ENCODE assay signal across 24 cellular contexts in the genomic region with DNA sequence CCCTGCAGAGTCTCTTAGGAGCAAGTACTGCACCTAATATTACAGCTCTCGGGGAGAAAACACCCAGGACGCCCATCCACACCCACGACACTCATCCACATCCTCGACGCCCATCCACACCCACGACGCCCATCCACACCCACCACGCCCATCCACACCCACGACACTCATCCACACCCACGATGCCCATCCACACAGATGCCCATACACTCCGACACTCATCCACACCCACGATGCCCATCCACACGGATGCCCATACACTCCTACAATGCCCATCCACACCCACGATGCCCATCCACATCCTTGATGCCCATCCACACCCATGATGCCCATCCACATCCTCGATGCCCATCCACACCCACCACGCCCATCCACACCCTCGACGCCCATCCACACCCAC.
DNase-seq lines count a peak whose midpoint lies in the region; ATAC-seq, FAIRE-seq and TF ChIP-seq lines count a peak whose summit lies in the region.
"Had no signal": no experiment of that assay in that cellular context is flagged by ENCODE, and none has a peak within 500 bp of the region (broad histone marks: within the 10 kb centered on the region; RNA-seq: fewer than 3 reads in every experiment).

No MANE protein-coding gene starts in this region.

- H2BK12ac ChIP-seq in mesenchymal stem cell (ENCODE audit: low read length in 2 of 2): no peak overlapping the region

- H4K91ac ChIP-seq in mesenchymal stem cell (ENCODE audit: low read length): peak overlapping the region; percentile 61

- no peak overlapping the region for H4K8ac ChIP-seq in mesenchymal stem cell (ENCODE audit: low read length)

- H3K4me2 ChIP-seq in HepG2 (ENCODE audit: low read depth, low read length): no peak overlapping the region
- H3K4me2 ChIP-seq in mesenchymal stem cell (ENCODE audit: low read length, poor library complexity, severe bottlenecking): no peak overlapping the region
- H3K4me2 ChIP-seq: BLaER1 had no signal

- H3K9me3 ChIP-seq in HepG2 (ENCODE audit: low read length) (no peaks in the 10 kb centered on the region), right lobe of liver (no peaks in the 10 kb centered on the region), mesenchymal stem cell (ENCODE audit: control insufficient read depth, low read length) (peaks cover 18% of the 10 kb centered on the region), spleen (peaks cover 0 to 27% (median 6%) of the 10 kb centered on the region in 8 donors)
- H3K9me3 ChIP-seq: SJCRH30 had no signal

- FAIRE-seq in HepG2 (lab: Jason Lieb, UNC): no peak
- FAIRE-seq: A204.1, D721Med, GM18507, H54, K562 had no signal

- H3K36me3 ChIP-seq in HepG2 (replicated peaks in 1 of 2; ENCODE audit: control insufficient read depth in 1 of 2, insufficient read depth in 2 of 2, low read length in 2 of 2) (no peaks in the 10 kb centered on the region; a peak in 1 of 5 replicates), right lobe of liver (no peaks in the 10 kb centered on the region), mesenchymal stem cell (ENCODE audit: control insufficient read depth in 1 of 2, insufficient read depth in 2 of 2, low read depth in 1 of 2, low read length in 2 of 2) (no peaks in the 10 kb centered on the region), spleen (no peaks in the 10 kb centered on the region)
- H3K36me3 ChIP-seq: BLaER1, SJCRH30 had no signal

- TF ChIP-seq CTCF in HepG2 (CRISPR knock-in tag; IDR thresholded peaks at IDR 0.05) (no peak), right lobe of liver (IDR thresholded peaks at IDR 0.05) (no peak), spleen (IDR thresholded peaks at IDR 0.05 in 8 of 11, conservative IDR thresholded peaks at IDR 0.05 in 3 of 11) (no peak)

- TF ChIP-seq EP300 in HepG2 (IDR thresholded peaks at IDR 0.05; ENCODE audit: low read depth in 2 of 2, low read length in 2 of 2): no peak
- no peak for TF ChIP-seq EP300 in HepG2 (CRISPR knock-in tag; IDR thresholded peaks at IDR 0.05; ENCODE audit: borderline replicate concordance)

- TF ChIP-seq POLR2A in HepG2 (IDR thresholded peaks at IDR 0.05; ENCODE audit: insufficient read depth in 1 of 2, low read depth in 2 of 2, low read length in 2 of 2): no peak
- TF ChIP-seq POLR2A in right lobe of liver (IDR thresholded peaks at IDR 0.05): no peak
- TF ChIP-seq POLR2A in spleen (IDR thresholded peaks at IDR 0.05): no peak

- DNase-seq in HepG2 (ENCODE audit: low spot score): no peak
- DNase-seq in right lobe of liver: no peak
- no peak for DNase-seq in mesenchymal stem cell
- DNase-seq in spleen: peak; percentile 36
- DNase-seq in activated CD4-positive, alpha-beta T cell treated with anti-CD3 and anti-CD28 coated beads, Interleukin-2, amount 50 U/mL, for 1 hour: no peak
- DNase-seq in superior temporal gyrus (ENCODE audit: extremely low spot score): no peak
- no peak for DNase-seq in NCI-H2081 (lab: John Stamatoyannopoulos, UW)
- DNase-seq: CD4-positive, alpha-beta T cell; DMS53; Kasumi-1; NCI-H1092 treated with DMSO at 0.1 percent for 48 hours; NCI-H1436; NCI-H187 treated with DMSO at 0.1 percent for 48 hours; NCI-H446; NCI-H524 treated with DMSO at 0.1 percent for 48 hours; NCI-H774; PC-3; SJCRH30 had no signal

- CTCF ChIA-PET in HepG2 (lab: Yijun Ruan, JAX; ENCODE audit: low intra/inter-chr PET ratio, low total read pairs): no interaction called here

- H3K27me3 ChIP-seq in HepG2 (ENCODE audit: control insufficient read depth in 1 of 2, insufficient read depth in 2 of 2, low read length in 2 of 2) (no peaks in the 10 kb centered on the region), right lobe of liver (no peaks in the 10 kb centered on the region), mesenchymal stem cell (ENCODE audit: control insufficient read depth in 1 of 2, insufficient read depth in 1 of 2, low read length in 2 of 2) (no peaks in the 10 kb centered on the region), spleen (replicated peaks in 1 of 7) (no peaks in the 10 kb centered on the region)
- H3K27me3 ChIP-seq: BLaER1 had no signal

- POLR2A ChIA-PET in HepG2 (lab: Yijun Ruan, JAX): no interaction called here

- no peak for ATAC-seq in HepG2
- no peak for ATAC-seq in right lobe of liver
- ATAC-seq: K562, PC-3 had no signal

- intact Hi-C loops in HepG2 (cut with micrococcal nuclease; ENCODE audit: unreplicated experiment) (no loop called here), right lobe of liver (cut with DNase I) (no loop called here), spleen (cut with DNase I; ENCODE audit: low total_unique reads) (no loop called here)

- no peak overlapping the region for H2BK5ac ChIP-seq in mesenchymal stem cell (ENCODE audit: low read depth, low read length, poor library complexity, severe bottlenecking)

- H3K4me1 ChIP-seq in HepG2 (ENCODE audit: insufficient read depth, low read length) (peaks cover 12% of the 10 kb centered on the region), right lobe of liver (no peaks in the 10 kb centered on the region), mesenchymal stem cell (ENCODE audit: control insufficient read depth, insufficient read depth, low read depth, low read length) (peaks cover 2% of the 10 kb centered on the region), spleen (no peaks in the 10 kb centered on the region)
- H3K4me1 ChIP-seq: BLaER1, SJCRH30 had no signal

- no peak overlapping the region for H3K4ac ChIP-seq in mesenchymal stem cell (ENCODE audit: low read depth in 1 of 2, low read length in 2 of 2)

- H3K23ac ChIP-seq in mesenchymal stem cell (ENCODE audit: low read length in 2 of 2): no peak overlapping the region

- H3K79me1 ChIP-seq in mesenchymal stem cell (replicated peaks; ENCODE audit: low read length, poor library complexity, severe bottlenecking): no peaks in the 10 kb centered on the region

- H4K20me1 ChIP-seq in HepG2 (ENCODE audit: insufficient read depth, low read length): 0 out of 2 replicates have a peak, but pooled peaks cover 3% of the 10 kb centered on the region
- H4K20me1 ChIP-seq: BLaER1 had no signal

- H3K9ac ChIP-seq in HepG2 (ENCODE audit: insufficient read depth, low read depth, low read length) (no peak overlapping the region), mesenchymal stem cell (ENCODE audit: low read length) (no peak overlapping the region)
- H3K9ac ChIP-seq: BLaER1 had no signal

- H3K79me2 ChIP-seq in HepG2 (ENCODE audit: insufficient read depth, low read length): no peaks in the 10 kb centered on the region

- TF ChIP-seq RAD21 in HepG2 (CRISPR knock-in tag; IDR thresholded peaks at IDR 0.05): no peak

- no TSS peak for BruUV-seq in HepG2 (replicated peaks; lab: Mats Ljungman, UMichigan)

- WGBS in HepG2 (ENCODE audit: low lambda C conversion rate): 88% methylated on average over 18 of the region's 18 CpGs
- WGBS in right lobe of liver (ENCODE audit: insufficient coverage, low coverage, low lambda C conversion rate, missing lambda C conversion rate): 91% methylated on average over 17 of the region's 18 CpGs
- WGBS in mesenchymal stem cell: 89% methylated on average over 18 of the region's 18 CpGs
- 91 to 99% (median 96%) methylated on average over 18 of the region's 18 CpGs for WGBS in spleen, 5 donors

- no peak overlapping the region for H3K14ac ChIP-seq in mesenchymal stem cell (ENCODE audit: low read length in 2 of 2)

- H2BK15ac ChIP-seq in mesenchymal stem cell (ENCODE audit: low read depth, poor library complexity, severe bottlenecking): no peak overlapping the region

- in situ Hi-C loops in HepG2 (cut with HindIII; ENCODE audit: extremely low pct_ligation_motif_present, low pct_unique_long_range_greater_than_20kb): no loop called here

- H3K27ac ChIP-seq in HepG2 (ENCODE audit: extremely low read length, insufficient read depth, low read length): no peak overlapping the region
- no peak overlapping the region for H3K27ac ChIP-seq in right lobe of liver
- no peak overlapping the region for H3K27ac ChIP-seq in mesenchymal stem cell (ENCODE audit: low read length, poor library complexity, severe bottlenecking)
- no peak overlapping the region for H3K27ac ChIP-seq in spleen
- H3K27ac ChIP-seq: BLaER1, SJCRH30 had no signal

- H2AFZ ChIP-seq in HepG2 (ENCODE audit: low read length): no peak overlapping the region
- no peak overlapping the region for H2AFZ ChIP-seq in mesenchymal stem cell (ENCODE audit: low read depth, low read length)

- no peak overlapping the region for H3K4me3 ChIP-seq in HepG2 (replicated peaks in 1 of 3; ENCODE audit: insufficient read depth in 1 of 3, low read depth in 2 of 3, low read length in 3 of 3)
- H3K4me3 ChIP-seq in right lobe of liver: no peak overlapping the region
- peak overlapping the region in 1 of 2 experiments; percentile 28 for H3K4me3 ChIP-seq in mesenchymal stem cell (ENCODE audit: insufficient read depth in 1 of 2, low read depth in 1 of 2, low read length in 2 of 2)
- no peak overlapping the region for H3K4me3 ChIP-seq in spleen
- H3K4me3 ChIP-seq: BLaER1, K562, SJCRH30 had no signal

- no peak overlapping the region for H2AK5ac ChIP-seq in mesenchymal stem cell (ENCODE audit: low read length, severe bottlenecking)

- H2BK120ac ChIP-seq in mesenchymal stem cell (ENCODE audit: low read depth, low read length): no peak overlapping the region

- no peak overlapping the region for H3K18ac ChIP-seq in mesenchymal stem cell (ENCODE audit: low read depth in 1 of 2, low read length in 2 of 2)

TF ChIP-seq in HepG2, 621 proteins besides CTCF, POLR2A, EP300 and RAD21 (continues in another document):
- TF ChIP-seq, protein P1, sequence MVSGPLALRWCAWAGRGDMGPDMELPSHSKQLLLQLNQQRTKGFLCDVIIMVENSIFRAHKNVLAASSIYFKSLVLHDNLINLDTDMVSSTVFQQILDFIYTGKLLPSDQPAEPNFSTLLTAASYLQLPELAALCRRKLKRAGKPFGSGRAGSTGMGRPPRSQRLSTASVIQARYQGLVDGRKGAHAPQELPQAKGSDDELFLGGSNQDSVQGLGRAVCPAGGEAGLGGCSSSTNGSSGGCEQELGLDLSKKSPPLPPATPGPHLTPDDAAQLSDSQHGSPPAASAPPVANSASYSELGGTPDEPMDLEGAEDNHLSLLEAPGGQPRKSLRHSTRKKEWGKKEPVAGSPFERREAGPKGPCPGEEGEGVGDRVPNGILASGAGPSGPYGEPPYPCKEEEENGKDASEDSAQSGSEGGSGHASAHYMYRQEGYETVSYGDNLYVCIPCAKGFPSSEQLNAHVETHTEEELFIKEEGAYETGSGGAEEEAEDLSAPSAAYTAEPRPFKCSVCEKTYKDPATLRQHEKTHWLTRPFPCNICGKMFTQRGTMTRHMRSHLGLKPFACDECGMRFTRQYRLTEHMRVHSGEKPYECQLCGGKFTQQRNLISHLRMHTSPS (CRISPR knock-in tag; IDR thresholded peaks at IDR 0.05; ENCODE audit: low read depth): no peak
- TF ChIP-seq SAP130 (CRISPR knock-in tag; IDR thresholded peaks at IDR 0.05; ENCODE audit: low read depth): no peak
